ENCODE assay signal across 8 cellular contexts in the genomic region with DNA sequence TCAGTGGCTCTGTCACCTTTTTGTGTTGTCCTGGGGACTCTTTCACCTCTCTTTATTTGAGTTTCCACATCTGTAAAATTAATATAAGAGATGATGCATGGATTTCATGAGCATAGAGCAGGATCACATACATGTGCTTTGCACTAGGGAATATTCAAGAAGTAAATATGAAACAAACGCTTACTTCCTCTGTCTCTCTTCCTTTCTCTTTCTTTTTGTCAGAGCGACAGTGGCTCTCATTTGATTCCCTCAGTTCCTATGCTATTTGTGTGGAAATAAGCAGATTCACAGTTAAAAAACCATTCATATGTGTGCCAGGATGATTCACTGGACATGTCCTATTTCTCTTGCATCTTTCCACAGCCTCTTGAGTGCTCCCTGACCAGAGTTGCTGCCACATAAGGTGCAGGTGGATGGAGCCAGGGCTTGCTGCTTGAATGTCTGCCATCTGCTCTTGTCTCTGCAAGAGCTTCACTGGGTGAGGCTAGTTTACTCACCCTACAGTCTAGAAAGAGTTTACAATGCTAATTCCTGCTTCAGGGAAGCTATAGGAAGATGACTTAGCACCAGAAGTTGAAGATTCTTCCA.
A peak's percentile ranks its signal among the peaks of the same experiment; 100 is the strongest.
DNase-seq lines count a peak whose midpoint lies in the region; ATAC-seq and TF ChIP-seq lines count a peak whose summit lies in the region.

No MANE protein-coding gene starts in this region.

- no peak for DNase-seq in GM06990 (ENCODE audit: extremely low read depth, insufficient read length)
- no peak for DNase-seq in effector memory CD8-positive, alpha-beta T cell
- no peak for DNase-seq in A673 (ENCODE audit: low spot score)
- DNase-seq in endothelial cell (ENCODE audit: low spot score) = no peak
- no peak for DNase-seq in left lobe of liver (ENCODE audit: low spot score)
- DNase-seq in head of caudate nucleus = no peak

- no peaks in the 10 kb centered on the region for H3K27me3 Mint-ChIP-seq in effector memory CD8-positive, alpha-beta T cell
- no peaks in the 10 kb centered on the region for H3K27me3 Mint-ChIP-seq in endothelial cell (ENCODE audit: unreplicated experiment)

- POLR2A ChIA-PET in A673 (lab: Charles Lee; ENCODE audit: low non-redundant PET) = no interaction called here

- no peak overlapping the region for H3K27ac ChIP-seq in A673 (ENCODE audit: low read depth, low read length, poor library complexity, severe bottlenecking)

- H3K27ac Mint-ChIP-seq in effector memory CD8-positive, alpha-beta T cell = peak overlapping the region; percentile 86 to 94
- H3K27ac Mint-ChIP-seq in endothelial cell (ENCODE audit: unreplicated experiment) = no peak overlapping the region

- peaks cover 31% of the 10 kb centered on the region for H3K4me1 ChIP-seq in A673 (ENCODE audit: insufficient read depth, low read length, poor library complexity, severe bottlenecking)

- no peak for TF ChIP-seq CTCF in GM06990 (IDR thresholded peaks at IDR 0.05; ENCODE audit: insufficient read depth, low read length, poor library complexity, severe bottlenecking)
- TF ChIP-seq CTCF in A673 (conservative IDR thresholded peaks at IDR 0.05; ENCODE audit: low read depth, low read length) = no peak
- no peak for TF ChIP-seq CTCF in endothelial cell (IDR thresholded peaks at IDR 0.05; ENCODE audit: unreplicated experiment)

- H3K4me3 Mint-ChIP-seq in effector memory CD8-positive, alpha-beta T cell = peak overlapping the region; percentile 71 to 85
- no peak overlapping the region for H3K4me3 Mint-ChIP-seq in endothelial cell (ENCODE audit: unreplicated experiment)

- CTCF ChIA-PET in A673 (lab: Charles Lee) = no interaction called here

- H3K27me3 ChIP-seq in GM06990 (replicated peaks; ENCODE audit: control insufficient read depth, insufficient read depth, low read length) (no peaks in the 10 kb centered on the region; the same call in none of the 2 replicates), A673 (replicated peaks; ENCODE audit: insufficient read depth, low read depth, low read length, poor library complexity) (no peaks in the 10 kb centered on the region)

- H3K9me3 ChIP-seq in A673 (ENCODE audit: low read depth, low read length, poor library complexity, severe bottlenecking) = no peaks in the 10 kb centered on the region

- no peaks in the 10 kb centered on the region for H3K9me3 Mint-ChIP-seq in effector memory CD8-positive, alpha-beta T cell
- no peaks in the 10 kb centered on the region for H3K9me3 Mint-ChIP-seq in endothelial cell (ENCODE audit: unreplicated experiment)

- peaks cover 47 to 52% of the 10 kb centered on the region in 2 donors for H3K4me1 Mint-ChIP-seq in effector memory CD8-positive, alpha-beta T cell (ENCODE audit: low read depth in 2 of 2)
- peaks cover 20% of the 10 kb centered on the region for H3K4me1 Mint-ChIP-seq in endothelial cell (ENCODE audit: unreplicated experiment)

- no TSS peak for BruUV-seq in A673 (replicated peaks; lab: Mats Ljungman, UMichigan)

- H3K36me3 ChIP-seq in GM06990 (ENCODE audit: control insufficient read depth, insufficient read depth, low read length) (no peaks in the 10 kb centered on the region), A673 (ENCODE audit: insufficient read depth, low read length, poor library complexity, severe bottlenecking) (no peaks in the 10 kb centered on the region)

- intact Hi-C loops in A673 (cut with micrococcal nuclease; ENCODE audit: unreplicated experiment) = no loop called here
- intact Hi-C loops in head of caudate nucleus (cut with DNase I) = no loop called here

- peaks cover 2% of the 10 kb centered on the region for H3K36me3 Mint-ChIP-seq in effector memory CD8-positive, alpha-beta T cell (ENCODE audit: insufficient read depth)
- H3K36me3 Mint-ChIP-seq in endothelial cell (ENCODE audit: low read depth, unreplicated experiment) = no peaks in the 10 kb centered on the region

- peak; percentile 74 for ATAC-seq in GM21390 (IDR thresholded peaks at IDR 0.05; ENCODE audit: unreplicated experiment)
- peak; percentile 48 for ATAC-seq in HG03521 (IDR thresholded peaks at IDR 0.05; ENCODE audit: unreplicated experiment)
- peak; percentile 34 for ATAC-seq in effector memory CD8-positive, alpha-beta T cell (replicated peaks)
- no peak for ATAC-seq in left lobe of liver

- H3K4me3 ChIP-seq in GM06990 (replicated peaks; ENCODE audit: low read depth, low read length) (peak overlapping the region; percentile 25; the same call in 1 of the 2 replicates), A673 (ENCODE audit: low read depth, low read length, poor library complexity, severe bottlenecking) (no peak overlapping the region)
